Comparison of ENCODE assay signal across 8 cellular contexts in genomic region chr1:51192213-51192843, GRCh38. TPM values are rescaled to one million over a fixed set of nuclear protein-coding genes. Genes with fewer than 3 reads are reported as not detected.
DNase-seq lines count a peak whose midpoint lies in the region; ATAC-seq and TF ChIP-seq lines count a peak whose summit lies in the region.

No MANE protein-coding gene starts in this region.

- H3K4me1 Mint-ChIP-seq in Caco-2 (ENCODE audit: low read depth, unreplicated experiment): no peaks in the 10 kb centered on the region
- H3K4me1 Mint-ChIP-seq in activated T-cell treated with anti-CD3 and anti-CD28 coated beads, Interleukin-2, amount 50 U/mL, for 4 hours (ENCODE audit: low read depth): no peaks in the 10 kb centered on the region

- no peak for TF ChIP-seq EP300 in upper lobe of left lung (IDR thresholded peaks at IDR 0.05)

- H3K9ac ChIP-seq in OCI-LY3 (ENCODE audit: low read length): no peak overlapping the region

- H3K36me3 ChIP-seq in Caco-2 (ENCODE audit: control insufficient read depth, insufficient read depth, low read length): no peaks in the 10 kb centered on the region
- H3K36me3 ChIP-seq in OCI-LY3 (replicated peaks; ENCODE audit: low read depth, low read length): no peaks in the 10 kb centered on the region
- H3K36me3 ChIP-seq in upper lobe of left lung: no peaks in the 10 kb centered on the region

- TF ChIP-seq CTCF in Caco-2 (IDR thresholded peaks at IDR 0.05; ENCODE audit: insufficient read depth in 1 of 2, low read depth in 1 of 2, low read length in 1 of 2, severe bottlenecking in 1 of 2, unreplicated experiment in 1 of 2) (peak; percentile 51 to 83), OCI-LY3 (IDR thresholded peaks at IDR 0.05; ENCODE audit: low read depth, low read length) (peak; percentile 52), omental fat pad (IDR thresholded peaks at IDR 0.05) (no peak), upper lobe of left lung (IDR thresholded peaks at IDR 0.05) (peak; percentile 52 to 71 (median 58))

- BruUV-seq in Caco-2 (replicated peaks; lab: Mats Ljungman, UMichigan): no TSS peak

- CTCF ChIA-PET in Caco-2 (lab: Charles Lee): interaction anchor here (0.8 to 1.4 kb wide), 2 partner anchors 18 to 418 kb away, joined by 3 read pairs; no protein-coding TSS in a partner anchor

- H3K9me3 ChIP-seq in Caco-2 (no peaks in the 10 kb centered on the region), OCI-LY3 (ENCODE audit: insufficient read depth, low read length) (no peaks in the 10 kb centered on the region), upper lobe of left lung (no peaks in the 10 kb centered on the region)

- H3K27me3 ChIP-seq in Caco-2 (replicated peaks; ENCODE audit: control insufficient read depth, insufficient read depth, low read length) (no peaks in the 10 kb centered on the region), OCI-LY3 (ENCODE audit: low read depth, low read length) (0 out of 2 replicates have a peak, but pooled peaks cover 4% of the 10 kb centered on the region), upper lobe of left lung (no peaks in the 10 kb centered on the region)

- H3K4me2 ChIP-seq in OCI-LY3 (ENCODE audit: low read length): no peak overlapping the region

- WGBS in upper lobe of left lung, 2 donors: 24 to 25% methylated on average over 3 of the region's 3 CpGs

- no peak overlapping the region for H2AFZ ChIP-seq in OCI-LY3 (ENCODE audit: low read depth, low read length)

- H3K27ac ChIP-seq in OCI-LY3 (ENCODE audit: low read length) (no peak overlapping the region), upper lobe of left lung (no peak overlapping the region)

- H3K36me3 Mint-ChIP-seq in Caco-2 (ENCODE audit: insufficient read depth, unreplicated experiment): no peaks in the 10 kb centered on the region
- H3K36me3 Mint-ChIP-seq in activated T-cell treated with anti-CD3 and anti-CD28 coated beads, Interleukin-2, amount 50 U/mL, for 4 hours (ENCODE audit: insufficient read depth): no peaks in the 10 kb centered on the region

- no peak for TF ChIP-seq POLR2A in upper lobe of left lung (IDR thresholded peaks at IDR 0.05)

- H4K20me1 ChIP-seq in OCI-LY3 (ENCODE audit: insufficient read depth, low read length): no peaks in the 10 kb centered on the region

- DNase-seq in Caco-2: peak; percentile 57 to 61
- peak; percentile 47 for DNase-seq in activated T-cell treated with anti-CD3 and anti-CD28 coated beads, Interleukin-2, amount 50 U/mL, for 4 hours
- DNase-seq in fibroblast of the conjunctiva (ENCODE audit: low read depth): peak; percentile 71
- peak; percentile 63 for DNase-seq in omental fat pad (ENCODE audit: low spot score)
- peak in 1 of 2 donors; percentile 63 for DNase-seq in upper lobe of left lung

- ATAC-seq in HG03354 (IDR thresholded peaks at IDR 0.05; ENCODE audit: poor library complexity, severe bottlenecking, unreplicated experiment): peak; percentile 60
- ATAC-seq in activated T-cell treated with anti-CD3 and anti-CD28 coated beads, Interleukin-2, amount 50 U/mL, for 4 hours: peak in 1 of 2 donors; percentile 52
- no peak for ATAC-seq in omental fat pad (ENCODE audit: low FRiP score)
- peak; percentile 78 to 86 for ATAC-seq in upper lobe of left lung (ENCODE audit: low FRiP score in 2 of 2)
- no peak for ATAC-seq in GM21576 (IDR thresholded peaks at IDR 0.05; ENCODE audit: unreplicated experiment)

- H3K27me3 Mint-ChIP-seq in Caco-2 (ENCODE audit: insufficient read depth, unreplicated experiment): no peaks in the 10 kb centered on the region
- H3K27me3 Mint-ChIP-seq in activated T-cell treated with anti-CD3 and anti-CD28 coated beads, Interleukin-2, amount 50 U/mL, for 4 hours (ENCODE audit: low read depth): no peaks in the 10 kb centered on the region

- no peak overlapping the region for H3K4me3 ChIP-seq in Caco-2 (ENCODE audit: low read depth, low read length)
- H3K4me3 ChIP-seq in OCI-LY3 (ENCODE audit: low read length): no peak overlapping the region
- H3K4me3 ChIP-seq in upper lobe of left lung: no peak overlapping the region

- no peak overlapping the region for H3K4me3 Mint-ChIP-seq in Caco-2 (ENCODE audit: unreplicated experiment)
- no peak overlapping the region for H3K4me3 Mint-ChIP-seq in activated T-cell treated with anti-CD3 and anti-CD28 coated beads, Interleukin-2, amount 50 U/mL, for 4 hours

- POLR2A ChIA-PET in Caco-2 (lab: Charles Lee): no interaction called here

- H3K4me1 ChIP-seq in Caco-2: no peaks in the 10 kb centered on the region
- no peaks in the 10 kb centered on the region for H3K4me1 ChIP-seq in OCI-LY3 (ENCODE audit: low read length)
- H3K4me1 ChIP-seq in upper lobe of left lung: peaks cover 0 to 5% (median 0%) of the 10 kb centered on the region in 4 donors

- H3K27ac Mint-ChIP-seq in Caco-2 (ENCODE audit: unreplicated experiment): no peak overlapping the region

- intact Hi-C loops in Caco-2 (cut with micrococcal nuclease; ENCODE audit: unreplicated experiment): no loop called here

- no peaks in the 10 kb centered on the region for H3K9me3 Mint-ChIP-seq in Caco-2 (ENCODE audit: unreplicated experiment)
- H3K9me3 Mint-ChIP-seq in activated T-cell treated with anti-CD3 and anti-CD28 coated beads, Interleukin-2, amount 50 U/mL, for 4 hours: no peaks in the 10 kb centered on the region

- H3K79me2 ChIP-seq in OCI-LY3 (ENCODE audit: low read length): no peaks in the 10 kb centered on the region

RNA-seq across cellular contexts. Expression of gene RNF11, which starts 43.7 kb away (rescaled TPM):
- total RNA-seq in Caco-2 (2022) (40.3 and 44.1 TPM in 2 replicates), omental fat pad (10 to 100 TPM; 73.4 to 92.6 (median 78.2) TPM), upper lobe of left lung (100 to 1,000 TPM in 1 of 6 donors, 10 to 100 TPM in 5; 26.2 to 125 (median 78.8) TPM)
- 10 to 100 TPM; 29.7 to 33.3 (median 30.3) TPM for total RNA-seq in activated T-cell treated with anti-CD3 and anti-CD28 coated beads, Interleukin-2, amount 50 U/mL, for 4 hours

Comparison
In these comparisons a context has a peak if more than half of its experiments do, and no peak if none do; other contexts are left out.
1. CTCF ChIP-seq: peak in Caco-2 (2 of 2), OCI-LY3 (single experiment) and upper lobe of left lung (6 of 6); none in omental fat pad (0 of 3).
2. ATAC-seq: peak in HG03354 (single experiment) and upper lobe of left lung (2 of 2); none in omental fat pad (single experiment) and GM21576 (single experiment).